8 cellular contexts compared by ENCODE assay signal in the genomic region with DNA sequence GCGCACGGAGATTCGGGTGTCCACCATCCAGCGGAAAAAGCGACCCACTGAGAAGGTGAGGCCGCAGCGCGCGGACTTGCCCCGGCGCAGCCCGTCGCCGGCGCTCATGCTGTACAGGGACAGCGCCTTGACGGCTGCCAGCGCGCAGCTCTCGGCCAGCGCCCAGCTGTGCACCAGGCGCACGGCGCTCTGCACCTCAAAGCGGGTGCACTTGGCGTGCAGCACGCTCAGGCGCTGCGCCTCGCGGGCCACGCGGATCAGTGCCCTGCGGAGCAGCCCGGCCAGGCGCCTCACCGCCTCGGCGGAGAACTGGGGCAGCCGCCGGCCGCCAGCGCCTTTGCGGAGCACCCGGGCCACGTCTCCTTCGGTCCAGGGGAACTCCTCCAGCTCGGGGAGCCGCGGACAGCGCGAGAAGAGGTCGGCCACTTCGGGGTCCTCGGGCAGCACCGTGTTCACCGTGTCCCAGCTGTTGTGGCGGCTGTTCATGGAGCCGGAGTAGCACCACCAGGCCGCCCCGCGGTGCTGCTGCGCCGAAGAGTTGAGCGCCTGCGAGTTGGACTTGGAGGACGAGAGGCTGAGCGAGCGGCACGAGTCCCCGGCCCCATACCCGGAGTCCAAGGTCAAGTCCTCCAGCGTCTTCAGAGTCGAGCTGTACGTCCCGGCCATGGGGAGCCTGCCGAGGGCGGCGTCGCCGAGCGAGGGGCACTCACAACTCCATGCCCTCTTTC. TPM values are rescaled to one million over a fixed set of nuclear protein-coding genes. Genes with fewer than 3 reads are reported as not detected.
DNase-seq lines count a peak whose midpoint lies in the region; ATAC-seq, FAIRE-seq and TF ChIP-seq lines count a peak whose summit lies in the region.

No MANE protein-coding gene starts in this region.

- in situ Hi-C loops in mammary epithelial cell (cut with MboI; ENCODE audit: low sequenced_read_pairs in 2 of 2), result loop anchor here in 1 of 2 donors (5.0 to 25.0 kb wide), 4 partner anchors 162 to 495 kb away; no protein-coding TSS in a partner anchor

- dilution Hi-C loops in mammary epithelial cell (cut with HindIII; ENCODE audit: low sequenced_read_pairs), result no loop called here

- H3K27me3 Mint-ChIP-seq in immature natural killer cell (ENCODE audit: low read depth in 3 of 3), result peaks cover 14 to 33% (median 26%) of the 10 kb centered on the region in 3 donors

- DNase-seq in AG04449 (ENCODE audit: low read depth, low spot score), result no peak
- DNase-seq in UCSD-AML1 (lab: John Stamatoyannopoulos, UW; ENCODE audit: unreplicated experiment), result peak; percentile 60
- peak; percentile 71 for DNase-seq in mammary epithelial cell
- peak; percentile 39 to 47 (median 43) for DNase-seq in immature natural killer cell
- DNase-seq in smooth muscle cell (lab: John Stamatoyannopoulos, UW; ENCODE audit: unreplicated experiment), result peak; percentile 54
- no peak for DNase-seq in HTR-8/SVneo (ENCODE audit: insufficient read length, low spot score)

- no peak; the same call in 1 of the 2 replicates for TF ChIP-seq EP300 in Ishikawa (IDR thresholded peaks at IDR 0.05; ENCODE audit: borderline replicate concordance)

- no TSS peak for BruUV-seq in mammary epithelial cell (replicated peaks; lab: Mats Ljungman, UMichigan)

- peaks cover 23 to 29% of the 10 kb centered on the region in 2 donors for H3K4me1 Mint-ChIP-seq in immature natural killer cell

- H4K20me1 ChIP-seq in mammary epithelial cell (ENCODE audit: insufficient read depth, low read length), result no peaks in the 10 kb centered on the region
- H4K20me1 ChIP-seq in smooth muscle cell (ENCODE audit: low read depth), result peaks cover 56% of the 10 kb centered on the region

- H3K36me3 ChIP-seq in mammary epithelial cell (ENCODE audit: insufficient read depth, low read length), result no peaks in the 10 kb centered on the region
- H3K36me3 ChIP-seq in smooth muscle cell (ENCODE audit: low read depth), result no peaks in the 10 kb centered on the region

- no peak for FAIRE-seq in HTR-8/SVneo (lab: Jason Lieb, UNC)

- no peak overlapping the region for H3K27ac ChIP-seq in mammary epithelial cell (ENCODE audit: insufficient read depth, low read depth, low read length)
- no peak overlapping the region for H3K27ac ChIP-seq in smooth muscle cell (ENCODE audit: low read depth)

- 3% methylated on average over 39 of the region's 82 CpGs for WGBS in mammary epithelial cell (ENCODE audit: low coverage, missing lambda C conversion rate)
- WGBS in smooth muscle cell (ENCODE audit: low lambda C conversion rate), result under 1% methylated on average over 73 of the region's 82 CpGs

- H3F3A ChIP-seq in smooth muscle cell (ENCODE audit: low read depth), result no peaks in the 10 kb centered on the region

- H3K4me3 ChIP-seq in AG04449 (ENCODE audit: low read depth, low read length) (peak overlapping the region; percentile 54), mammary epithelial cell (replicated peaks in 1 of 3; ENCODE audit: insufficient read depth in 1 of 3, low read depth in 2 of 3, low read length in 3 of 3) (peak overlapping the region; percentile 54 to 67 (median 64)), smooth muscle cell (peak overlapping the region; percentile 75)

- no peaks in the 10 kb centered on the region for H3K36me3 Mint-ChIP-seq in immature natural killer cell

- peak overlapping the region; percentile 78 to 90 (median 79) for H3K4me3 Mint-ChIP-seq in immature natural killer cell

- H2AFZ ChIP-seq in mammary epithelial cell (ENCODE audit: low read depth, low read length), result peak overlapping the region; percentile 89
- H2AFZ ChIP-seq in smooth muscle cell (ENCODE audit: low read depth), result peak overlapping the region; percentile 59

- POLR2A ChIA-PET in AG04449 (lab: Yijun Ruan, JAX), result interaction anchor here (0.7 to 2.4 kb wide), 10 partner anchors 11 to 251 kb away, joined by 3 to 14 read pairs (median 5); partner anchors contain the start of gene NAT10

- H3K79me2 ChIP-seq in mammary epithelial cell (ENCODE audit: insufficient read depth, low read length) (peaks cover 21% of the 10 kb centered on the region), smooth muscle cell (ENCODE audit: low read depth) (peaks cover 52% of the 10 kb centered on the region)

- H3K27me3 ChIP-seq in mammary epithelial cell (ENCODE audit: insufficient read depth, low read length), result no peaks in the 10 kb centered on the region
- no peaks in the 10 kb centered on the region for H3K27me3 ChIP-seq in smooth muscle cell (ENCODE audit: low read depth)

- H3K9ac ChIP-seq in mammary epithelial cell (ENCODE audit: insufficient read depth, low read length) (no peak overlapping the region), smooth muscle cell (ENCODE audit: low read depth) (no peak overlapping the region)

- H3K9me3 Mint-ChIP-seq in immature natural killer cell, result no peaks in the 10 kb centered on the region

- peaks cover 33% of the 10 kb centered on the region for H3K4me1 ChIP-seq in mammary epithelial cell (ENCODE audit: insufficient read depth, low read length)
- peaks cover 7% of the 10 kb centered on the region for H3K4me1 ChIP-seq in smooth muscle cell (ENCODE audit: low read depth)

- peak overlapping the region; percentile 98 for H3K4me2 ChIP-seq in mammary epithelial cell (ENCODE audit: insufficient read depth, low read depth, low read length)
- peak overlapping the region; percentile 97 for H3K4me2 ChIP-seq in smooth muscle cell

- H3K9me3 ChIP-seq in mammary epithelial cell (replicated peaks; ENCODE audit: insufficient read depth, low read length) (no peaks in the 10 kb centered on the region), smooth muscle cell (replicated peaks; ENCODE audit: low read depth) (no peaks in the 10 kb centered on the region)

- CTCF ChIA-PET in AG04449 (lab: Yijun Ruan, JAX) (interaction anchor here (0.7 to 18.0 kb wide), 16 partner anchors 10 to 500 kb away, joined by 3 to 258 read pairs (median 4); no protein-coding TSS in a partner anchor), mammary epithelial cell (lab: Charles Lee; ENCODE audit: low non-redundant PET) (interaction anchor here (1.9 kb wide), 1 partner anchor 183 kb away, joined by 23 read pairs; no protein-coding TSS in a partner anchor)

- ATAC-seq in GM18867 (IDR thresholded peaks at IDR 0.05; ENCODE audit: unreplicated experiment), result peak; percentile 25

- 0 out of 2 replicates have a peak, but pooled peaks have one; percentile 5 for TF ChIP-seq RAD21 in Ishikawa (IDR thresholded peaks at IDR 0.05; ENCODE audit: low read depth)

- no peak overlapping the region for H3K27ac Mint-ChIP-seq in immature natural killer cell

- intact Hi-C loops in mammary epithelial cell (cut with micrococcal nuclease), result loop anchor here (5.0 kb wide), 2 partner anchors 165 to 305 kb away; partner anchors contain the start of gene CAPRIN1

- TF ChIP-seq CTCF in AG04449 (IDR thresholded peaks at IDR 0.05; ENCODE audit: insufficient read depth, low read length, missing control alignments) (no peak), mammary epithelial cell (conservative IDR thresholded peaks at IDR 0.05 in 1 of 2, IDR thresholded peaks at IDR 0.05 in 1 of 2; ENCODE audit: extremely low read depth in 1 of 2, insufficient read depth in 1 of 2, low read depth in 1 of 2, low read length in 2 of 2) (peak in 1 of 2 donors; percentile 11), smooth muscle cell (IDR thresholded peaks at IDR 0.05; ENCODE audit: borderline replicate concordance, insufficient read depth, poor library complexity, severe bottlenecking) (no peak)

TF ChIP-seq in Ishikawa, 13 proteins besides CTCF, POLR2A, EP300 and RAD21 (continues in another document):
- no peak for TF ChIP-seq FOXM1 (IDR thresholded peaks at IDR 0.05; ENCODE audit: borderline replicate concordance, low read depth)
- TF ChIP-seq REST (IDR thresholded peaks at IDR 0.05; ENCODE audit: low read depth), result no peak
- TF ChIP-seq TEAD4 (IDR thresholded peaks at IDR 0.05), result no peak
- TF ChIP-seq USF1 (IDR thresholded peaks at IDR 0.05), result 0 out of 2 replicates have a peak, but pooled peaks have one; percentile 10
- 0 out of 2 replicates have a peak, but pooled peaks have one; percentile 8 for TF ChIP-seq YY1 (IDR thresholded peaks at IDR 0.05; ENCODE audit: low read depth)
- 0 out of 2 replicates have a peak, but pooled peaks have one; percentile 66 for TF ChIP-seq ZBTB7A (IDR thresholded peaks at IDR 0.05; ENCODE audit: low read depth)
- TF ChIP-seq EGR1 (IDR thresholded peaks at IDR 0.05), result no peak
- TF ChIP-seq NFIC (IDR thresholded peaks at IDR 0.05), result no peak

RNA-seq across cellular contexts. Expression of gene ABTB2, which starts 0.7 kb away (rescaled TPM):
- 1 to 10 TPM; 5.1 to 8.0 TPM for total RNA-seq in mammary epithelial cell
- 2.3 TPM for polyA plus RNA-seq in mammary epithelial cell
- 1.0 TPM for polyA minus RNA-seq in mammary epithelial cell
- under 1 TPM in 1 of 3 donors, not detected in 2; 0.56 TPM for polyA plus RNA-seq in immature natural killer cell
- 2.6 and 4.9 TPM in 2 replicates for total RNA-seq in smooth muscle cell
- 4.3 and 4.6 TPM in 2 replicates for polyA plus RNA-seq in smooth muscle cell

Comparison
In these comparisons a context has a peak if more than half of its experiments do, and no peak if none do; other contexts are left out.
1. DNase-seq: peak in UCSD-AML1 (single experiment), mammary epithelial cell (single experiment), immature natural killer cell (3 of 3) and smooth muscle cell (single experiment); none in AG04449 (single experiment) and HTR-8/SVneo (single experiment).
2. Peak in every context shown above with its lines, with median percentiles within 50 percentile points of each other: H3K4me3 ChIP-seq.